In genomic region chr1:109207472-109208103, GRCh38 we compare ENCODE assay signal across 16 cellular contexts. TPM values are rescaled to one million over a fixed set of nuclear protein-coding genes. Genes with fewer than 3 reads are reported as not detected.
DNase-seq lines count a peak whose midpoint lies in the region; ATAC-seq and TF ChIP-seq lines count a peak whose summit lies in the region.
"Had no signal": no experiment of that assay in that cellular context is flagged by ENCODE, and none has a peak within 500 bp of the region (broad histone marks: within the 10 kb centered on the region; RNA-seq: fewer than 3 reads in every experiment).

No MANE protein-coding gene starts in this region.

- H3K27me3 ChIP-seq in right cardiac atrium (ENCODE audit: control insufficient read depth, insufficient read depth) (no peaks in the 10 kb centered on the region), heart right ventricle (no peaks in the 10 kb centered on the region), psoas muscle (ENCODE audit: insufficient read depth in 3 of 3, low read length in 2 of 3) (no peaks in the 10 kb centered on the region)

- intact Hi-C loops in right cardiac atrium (cut with DNase I) (no loop called here), heart right ventricle (cut with DNase I) (no loop called here), psoas muscle (cut with DNase I) (no loop called here)

- WGBS in right cardiac atrium: 73% methylated on average over 7 of the region's 7 CpGs
- 79 to 80% methylated on average over 7 of the region's 7 CpGs for WGBS in heart right ventricle, 2 donors
- WGBS in psoas muscle, 3 donors: 77 to 81% (median 81%) methylated on average over 7 of the region's 7 CpGs

- H3K4me1 ChIP-seq in right cardiac atrium (ENCODE audit: control insufficient read depth, insufficient read depth, low read length) (no peaks in the 10 kb centered on the region), heart right ventricle (peaks cover 0 to 6% (median 0%) of the 10 kb centered on the region in 9 donors), psoas muscle (no peaks in the 10 kb centered on the region)
- H3K4me1 ChIP-seq: HAP-1 had no signal

- H3K4me3 ChIP-seq in right cardiac atrium (ENCODE audit: low read length) (no peak overlapping the region), heart right ventricle (no peak overlapping the region), psoas muscle (no peak overlapping the region)
- H3K4me3 ChIP-seq: GM12878, GM23338, HAP-1 had no signal

- H3K36me3 ChIP-seq in heart right ventricle: no peaks in the 10 kb centered on the region
- no peaks in the 10 kb centered on the region for H3K36me3 ChIP-seq in psoas muscle (ENCODE audit: insufficient read depth in 1 of 2, low read depth in 1 of 2)
- H3K36me3 ChIP-seq: HAP-1 had no signal

- H3K27ac ChIP-seq in right cardiac atrium (ENCODE audit: low read length): peak overlapping the region; percentile 84
- H3K27ac ChIP-seq in heart right ventricle: no peak overlapping the region
- H3K27ac ChIP-seq in psoas muscle: no peak overlapping the region
- H3K27ac ChIP-seq: 22Rv1 had no signal

- DNase-seq in activated CD8-positive, alpha-beta memory T cell treated with anti-CD3 and anti-CD28 coated beads for 24 hours: peak; percentile 13
- DNase-seq in activated CD8-positive, alpha-beta memory T cell treated with anti-CD3 and anti-CD28 coated beads, Interleukin-2, amount 50 U/mL, for 4 hours: no peak
- no peak for DNase-seq in right cardiac atrium
- no peak for DNase-seq in heart right ventricle
- DNase-seq in islet precursor cell: peak; percentile 69
- no peak for DNase-seq in psoas muscle
- no peak for DNase-seq in AG20443 (ENCODE audit: low spot score)
- DNase-seq: AML-193; C1 segment of cervical spinal cord; Calu3; CD4-positive, alpha-beta T cell; DMS 273 treated with DMSO at 0.1 percent for 48 hours had no signal

- no peaks in the 10 kb centered on the region for H3K9me3 ChIP-seq in right cardiac atrium (ENCODE audit: control insufficient read depth, low read length)
- H3K9me3 ChIP-seq in heart right ventricle: no peaks in the 10 kb centered on the region
- no peaks in the 10 kb centered on the region for H3K9me3 ChIP-seq in psoas muscle
- H3K9me3 ChIP-seq: HAP-1 had no signal

- ATAC-seq in right cardiac atrium: peak; percentile 41 to 51
- no peak for ATAC-seq in heart right ventricle
- no peak for ATAC-seq in psoas muscle
- ATAC-seq: GM12878, GM23338 had no signal

- TF ChIP-seq CTCF in heart right ventricle (IDR thresholded peaks at IDR 0.05) (no peak), psoas muscle (IDR thresholded peaks at IDR 0.05) (no peak)

RNA-seq across cellular contexts. Expression of gene SARS1, which starts 6.1 kb away (rescaled TPM):
- total RNA-seq in right cardiac atrium: 100 to 1,000 TPM; 123 to 146 (median 135) TPM
- 84.5 TPM for polyA plus RNA-seq in right cardiac atrium
- 100 to 1,000 TPM in 4 of 10 donors, 10 to 100 TPM in 6; 86.3 to 123 (median 99.2) TPM for total RNA-seq in heart right ventricle
- polyA plus RNA-seq in heart right ventricle: 100 to 1,000 TPM in 1 of 2 donors, 10 to 100 TPM in 1; 38.3 to 153 TPM
- 100 to 1,000 TPM in 2 of 4 donors, 10 to 100 TPM in 2; 76.4 to 155 (median 123) TPM for total RNA-seq in psoas muscle
- 100 to 1,000 TPM; 105 to 150 (median 150) TPM for polyA plus RNA-seq in psoas muscle

RNA-seq across cellular contexts. Expression of gene CELSR2, which starts 41.8 kb away (rescaled TPM):
- 10 to 100 TPM; 19.1 to 33.2 (median 28.4) TPM for total RNA-seq in right cardiac atrium
- polyA plus RNA-seq in right cardiac atrium: 16.0 TPM
- total RNA-seq in heart right ventricle: 10 to 100 TPM in 1 of 10 donors, 1 to 10 TPM in 9; 4.9 to 10.6 (median 6.3) TPM
- 1 to 10 TPM in 1 of 2 donors, under 1 TPM in 1; 0.93 to 1.8 TPM for polyA plus RNA-seq in heart right ventricle
- 10 to 100 TPM in 2 of 4 donors, 1 to 10 TPM in 2; 5.7 to 12.5 (median 10.6) TPM for total RNA-seq in psoas muscle
- 1 to 10 TPM in 2 of 3 donors, under 1 TPM in 1; 0.69 to 6.9 (median 3.7) TPM for polyA plus RNA-seq in psoas muscle

Comparison
In these comparisons a context has a peak if more than half of its experiments do, and no peak if none do; other contexts are left out.
1. DNase-seq: peak in activated CD8-positive, alpha-beta memory T cell treated with anti-CD3 and anti-CD28 coated beads for 24 hours (single experiment) and islet precursor cell (single experiment); none in activated CD8-positive, alpha-beta memory T cell treated with anti-CD3 and anti-CD28 coated beads, Interleukin-2, amount 50 U/mL, for 4 hours (single experiment), right cardiac atrium (0 of 3), heart right ventricle (0 of 2), psoas muscle (0 of 2) and AG20443 (single experiment).
2. ATAC-seq: peak in right cardiac atrium (2 of 2); none in heart right ventricle (0 of 8) and psoas muscle (0 of 4).